Comparison of ENCODE assay signal across 8 cellular contexts in genomic region chr18:35376393-35376741, GRCh38. TPM values are rescaled to one million over a fixed set of nuclear protein-coding genes. Genes with fewer than 3 reads are reported as not detected.
DNase-seq lines count a peak whose midpoint lies in the region; ATAC-seq and TF ChIP-seq lines count a peak whose summit lies in the region.

No MANE protein-coding gene starts in this region.

- intact Hi-C loops in Panc1 (cut with micrococcal nuclease; ENCODE audit: unreplicated experiment): no loop called here
- intact Hi-C loops in lower leg skin (cut with DNase I; ENCODE audit: low total_unique reads): no loop called here
- intact Hi-C loops in transverse colon (cut with DNase I; ENCODE audit: low total_unique reads): no loop called here

- peak overlapping the region; percentile 70 for H3K4me3 ChIP-seq in AG10803 (ENCODE audit: low read length)
- H3K4me3 ChIP-seq in Panc1 (ENCODE audit: low read depth in 2 of 2, low read length in 2 of 2): peak overlapping the region; percentile 60 to 71
- H3K4me3 ChIP-seq in lower leg skin (ENCODE audit: low read depth, poor library complexity, severe bottlenecking): peak overlapping the region; percentile 72
- peak overlapping the region; percentile 76 to 97 (median 89) for H3K4me3 ChIP-seq in transverse colon

- ATAC-seq in GM18907 (IDR thresholded peaks at IDR 0.05; ENCODE audit: unreplicated experiment) (peak; percentile 71), HG03060 (IDR thresholded peaks at IDR 0.05; ENCODE audit: low read depth, unreplicated experiment) (peak; percentile 45), Panc1 (peak; percentile 79), HG03469 (IDR thresholded peaks at IDR 0.05; ENCODE audit: unreplicated experiment) (no peak)

- POLR2A ChIA-PET in Panc1 (lab: Charles Lee): no interaction called here

- no TSS peak for BruUV-seq in Panc1 (replicated peaks; lab: Mats Ljungman, UMichigan)

- H3K4me1 ChIP-seq in Panc1 (ENCODE audit: control insufficient read depth, insufficient read depth, low read length) (peaks cover 3% of the 10 kb centered on the region; the same call in 1 of the 2 replicates), transverse colon (peaks cover 0 to 11% (median 3%) of the 10 kb centered on the region in 4 donors)

- CTCF ChIA-PET in Panc1 (lab: Charles Lee): no interaction called here

- H3K36me3 ChIP-seq in Panc1 (ENCODE audit: control insufficient read depth, insufficient read depth, low read length) (no peaks in the 10 kb centered on the region), transverse colon (no peaks in the 10 kb centered on the region)

- H3K27me3 ChIP-seq in Panc1 (ENCODE audit: control insufficient read depth, insufficient read depth, low read length) (no peaks in the 10 kb centered on the region), transverse colon (peaks cover 10% of the 10 kb centered on the region)

- no peaks in the 10 kb centered on the region for H3K9me3 ChIP-seq in Panc1 (ENCODE audit: control insufficient read depth, insufficient read depth, low read depth, low read length)
- no peaks in the 10 kb centered on the region for H3K9me3 ChIP-seq in transverse colon

- in situ Hi-C loops in Panc1 (cut with HindIII; ENCODE audit: low pct_unique_long_range_greater_than_20kb, low sequenced_read_pairs) (no loop called here), transverse colon (cut with MboI; ENCODE audit: low pct_ligation_motif_present in 1 of 4, low pct_unique_long_range_greater_than_20kb in 1 of 4, low sequenced_read_pairs in 3 of 4) (loop anchor here (10.0 to 25.0 kb wide), 4 partner anchors 132 to 586 kb away; partner anchors contain the start of genes RMP24 (in 3 of the 4) and ZNF397 (in 1 of the 4))

- TF ChIP-seq CTCF in AG10803 (conservative IDR thresholded peaks at IDR 0.05; ENCODE audit: low read length): no peak
- no peak for TF ChIP-seq CTCF in Panc1 (IDR thresholded peaks at IDR 0.05)
- TF ChIP-seq CTCF in lower leg skin (IDR thresholded peaks at IDR 0.05): no peak
- TF ChIP-seq CTCF in transverse colon (IDR thresholded peaks at IDR 0.05): peak in 3 of 5 experiments; percentile 11 to 32 (median 19)

- TF ChIP-seq POLR2A in lower leg skin (IDR thresholded peaks at IDR 0.05) (no peak), transverse colon (IDR thresholded peaks at IDR 0.05) (no peak)

- 18 to 24% methylated on average over 13 of the region's 13 CpGs for WGBS in lower leg skin, 2 donors
- WGBS in transverse colon (ENCODE audit: low coverage in 1 of 2), 2 donors: 13 to 17% methylated on average over 2 to 11 of the region's 13 CpGs

- DNase-seq in AG10803 (ENCODE audit: low read depth): no peak
- DNase-seq in Panc1 (ENCODE audit: low read depth, low spot score): no peak
- peak; percentile 12 for DNase-seq in central memory CD4-positive, alpha-beta T cell
- DNase-seq in lower leg skin (ENCODE audit: low spot score in 2 of 2): no peak
- peak; percentile 51 for DNase-seq in transverse colon

- TF ChIP-seq EP300 in transverse colon (IDR thresholded peaks at IDR 0.05; ENCODE audit: low read depth): no peak

- H3K27ac ChIP-seq in Panc1 (ENCODE audit: low read length) (peak overlapping the region; percentile 61; the same call in 1 of the 2 replicates), transverse colon (peak overlapping the region in 3 of 4 donors; percentile 72 to 81 (median 79))

RNA-seq across cellular contexts. Expression of gene ZNF396, which starts 0.8 kb away (rescaled TPM):
- total RNA-seq in Panc1 (2021; ENCODE audit: unreplicated experiment): 2.8 TPM
- 2.0 TPM for polyA plus RNA-seq in Panc1 (2012; ENCODE audit: insufficient read length)
- total RNA-seq in lower leg skin: 1 to 10 TPM in 3 of 4 donors, under 1 TPM in 1; 0.30 to 2.1 (median 1.1) TPM
- total RNA-seq in transverse colon: 10 to 100 TPM in 1 of 4 donors, 1 to 10 TPM in 2, not detected in 1; 2.7 to 11.6 (median 3.3) TPM

RNA-seq across cellular contexts. Expression of gene ZNF24, which starts 32.1 kb away (rescaled TPM):
- 46.8 TPM for total RNA-seq in Panc1 (2021; ENCODE audit: unreplicated experiment)
- 18.7 TPM for polyA plus RNA-seq in Panc1 (2012; ENCODE audit: insufficient read length)
- 10 to 100 TPM; 27.2 to 32.4 (median 30.6) TPM for total RNA-seq in lower leg skin
- total RNA-seq in transverse colon: 10 to 100 TPM; 12.7 to 34.5 (median 29.1) TPM

Comparison
In these comparisons a context has a peak if more than half of its experiments do, and no peak if none do; other contexts are left out.
1. DNase-seq: peak in central memory CD4-positive, alpha-beta T cell (single experiment) and transverse colon (single experiment); none in AG10803 (single experiment), Panc1 (single experiment) and lower leg skin (0 of 2).
2. CTCF ChIP-seq: peak in transverse colon (3 of 5); none in AG10803 (single experiment), Panc1 (single experiment) and lower leg skin (0 of 3).
3. Peak in every context shown above with its lines, with median percentiles within 50 percentile points of each other: H3K4me3 ChIP-seq.